ENCODE assay signal across 12 cellular contexts in genomic region chr19:50649433-50650391, GRCh38. TPM values are rescaled to one million over a fixed set of nuclear protein-coding genes. Genes with fewer than 3 reads are reported as not detected.
A peak's percentile ranks its signal among the peaks of the same experiment; 100 is the strongest.
DNase-seq lines count a peak whose midpoint lies in the region; ATAC-seq, FAIRE-seq and TF ChIP-seq lines count a peak whose summit lies in the region.
"Had no signal": no experiment of that assay in that cellular context is flagged by ENCODE, and none has a peak within 500 bp of the region (broad histone marks: within the 10 kb centered on the region; RNA-seq: fewer than 3 reads in every experiment).

C19orf81 (plus strand) TSS chr19:50649445; CDS start chr19:50649445, 0 bp downstream.

- H3K9ac ChIP-seq in OCI-LY3 (ENCODE audit: low read length): no peak within 1 kb of the TSS

- H3K27me3 ChIP-seq in OCI-LY3 (ENCODE audit: low read depth, low read length): peaks cover 21% of the 10 kb centered on the region

- TF ChIP-seq CTCF in OCI-LY3 (IDR thresholded peaks at IDR 0.05; ENCODE audit: low read depth, low read length) (no peak), glutamatergic neuron (IDR thresholded peaks at IDR 0.05; ENCODE audit: partially characterized antibody, unreplicated experiment) (no peak)

- H3K27ac ChIP-seq in OCI-LY3 (ENCODE audit: low read length): no peak within 1 kb of the TSS

- H4K20me1 ChIP-seq in OCI-LY3 (ENCODE audit: insufficient read depth, low read length): no peaks in the 10 kb centered on the region

- H3K9me3 Mint-ChIP-seq in glutamatergic neuron (ENCODE audit: unreplicated experiment): peaks cover 9% of the 10 kb centered on the region
- peaks cover 1% of the 10 kb centered on the region for H3K9me3 Mint-ChIP-seq in activated T-helper 2 cell treated with anti-CD3 and anti-CD28 coated beads, Interferon-gamma antibody, Interleukin-2, Interleukin-4, amounts not matched to agents 10 μg/mL and 5 μg/mL and 100 μg/mL, durations not matched to agents 14 hours and 24 hours and 36 hours

- no peaks in the 10 kb centered on the region for H3K9me3 ChIP-seq in OCI-LY3 (ENCODE audit: insufficient read depth, low read length)

- peak within 1 kb of the TSS; percentile 63 for H3K4me3 Mint-ChIP-seq in glutamatergic neuron (ENCODE audit: unreplicated experiment)
- no peak within 1 kb of the TSS for H3K4me3 Mint-ChIP-seq in activated T-helper 2 cell treated with anti-CD3 and anti-CD28 coated beads, Interferon-gamma antibody, Interleukin-2, Interleukin-4, amounts not matched to agents 10 μg/mL and 5 μg/mL and 100 μg/mL, durations not matched to agents 14 hours and 24 hours and 36 hours (ENCODE audit: low read depth)
- H3K4me3 Mint-ChIP-seq: dendritic cell treated with granulocyte-macrophage colony-stimulating factor and Interleukin-4, amounts not matched to agents 40 ng/mL and 50 ng/mL, for 4 days; stimulated activated memory B cell treated with anti-CD40 and anti-IgM and Interleukin-4, amounts not matched to agents 10 μg/mL and 1 μg/mL and 100 μg/mL, for 72 hours; T-helper 2 cell treated with Interferon-gamma antibody and Interleukin-4, amounts not matched to agents 5 μg/mL and 100 μg/mL, for 36 hours had no signal

- H3K36me3 Mint-ChIP-seq in glutamatergic neuron (ENCODE audit: unreplicated experiment): no peaks in the 10 kb centered on the region
- no peaks in the 10 kb centered on the region for H3K36me3 Mint-ChIP-seq in activated T-helper 2 cell treated with anti-CD3 and anti-CD28 coated beads, Interferon-gamma antibody, Interleukin-2, Interleukin-4, amounts not matched to agents 10 μg/mL and 5 μg/mL and 100 μg/mL, durations not matched to agents 14 hours and 24 hours and 36 hours (ENCODE audit: low read depth)

- H3K4me3 ChIP-seq in OCI-LY3 (ENCODE audit: low read length): no peak within 1 kb of the TSS

- no peaks in the 10 kb centered on the region for H3K4me1 Mint-ChIP-seq in glutamatergic neuron (ENCODE audit: low read depth, unreplicated experiment)
- H3K4me1 Mint-ChIP-seq in activated T-helper 2 cell treated with anti-CD3 and anti-CD28 coated beads, Interferon-gamma antibody, Interleukin-2, Interleukin-4, amounts not matched to agents 10 μg/mL and 5 μg/mL and 100 μg/mL, durations not matched to agents 14 hours and 24 hours and 36 hours (ENCODE audit: low read depth): no peaks in the 10 kb centered on the region
- H3K4me1 Mint-ChIP-seq: stimulated activated memory B cell treated with anti-CD40 and anti-IgM and Interleukin-4, amounts not matched to agents 10 μg/mL and 1 μg/mL and 100 μg/mL, for 72 hours had no signal

- ATAC-seq in HG02798 (IDR thresholded peaks at IDR 0.05; ENCODE audit: poor library complexity, unreplicated experiment) (no peak), GM18907 (IDR thresholded peaks at IDR 0.05; ENCODE audit: unreplicated experiment) (no peak)
- ATAC-seq: stimulated activated memory B cell treated with anti-CD40 and anti-IgM and Interleukin-4, amounts not matched to agents 10 μg/mL and 1 μg/mL and 100 μg/mL, for 72 hours had no signal

- H3K27ac Mint-ChIP-seq in glutamatergic neuron (ENCODE audit: unreplicated experiment): no peak within 1 kb of the TSS
- H3K27ac Mint-ChIP-seq in activated T-helper 2 cell treated with anti-CD3 and anti-CD28 coated beads, Interferon-gamma antibody, Interleukin-2, Interleukin-4, amounts not matched to agents 10 μg/mL and 5 μg/mL and 100 μg/mL, durations not matched to agents 14 hours and 24 hours and 36 hours: no peak within 1 kb of the TSS
- H3K27ac Mint-ChIP-seq: dendritic cell treated with granulocyte-macrophage colony-stimulating factor and Interleukin-4, amounts not matched to agents 40 ng/mL and 50 ng/mL, for 4 days; stimulated activated memory B cell treated with anti-CD40 and anti-IgM and Interleukin-4, amounts not matched to agents 10 μg/mL and 1 μg/mL and 100 μg/mL, for 72 hours; T-helper 2 cell treated with Interferon-gamma antibody and Interleukin-4, amounts not matched to agents 5 μg/mL and 100 μg/mL, for 36 hours had no signal

- TF ChIP-seq POLR2A in GM12892 (IDR thresholded peaks at IDR 0.05; ENCODE audit: low read depth, low read length): no peak

- DNase-seq in Ammon's horn (ENCODE audit: low spot score): peak; percentile 24
- no peak for DNase-seq in GM12892 (ENCODE audit: insufficient read length)
- DNase-seq in glutamatergic neuron: no peak
- no peak for DNase-seq in activated T-helper 2 cell treated with anti-CD3 and anti-CD28 coated beads, Interferon-gamma antibody, Interleukin-2, Interleukin-4, amounts not matched to agents 10 μg/mL and 5 μg/mL and 100 μg/mL, durations not matched to agents 14 hours and 24 hours and 36 hours (ENCODE audit: low spot score)
- no peak for DNase-seq in mesenteric fat pad (ENCODE audit: low spot score)
- DNase-seq: stimulated activated CD4-positive, alpha-beta T cell treated with anti-CD3 and anti-CD28 coated beads, Interleukin-12 subunit alpha, Interleukin-12 subunit beta, amount 100 ng/mL, for 4 hours had no signal

- peaks cover 9% of the 10 kb centered on the region; the same call in 1 of the 2 replicates for H3K4me1 ChIP-seq in OCI-LY3 (ENCODE audit: low read length)

- no peaks in the 10 kb centered on the region for H3K36me3 ChIP-seq in OCI-LY3 (replicated peaks; ENCODE audit: low read depth, low read length)

- intact Hi-C loops in activated T-helper 2 cell treated with anti-CD3 and anti-CD28 coated beads, Interferon-gamma antibody, Interleukin-2, Interleukin-4, amounts not matched to agents 10 μg/mL and 5 μg/mL and 100 μg/mL, durations not matched to agents 14 hours and 24 hours and 36 hours (cut with micrococcal nuclease): no loop called here

- peak within 1 kb of the TSS; percentile 5; the same call in 1 of the 2 replicates for H3K4me2 ChIP-seq in OCI-LY3 (ENCODE audit: low read length)

- peak; percentile 51 for FAIRE-seq in GM12892 (lab: Jason Lieb, UNC)

- no peaks in the 10 kb centered on the region for H3K79me2 ChIP-seq in OCI-LY3 (ENCODE audit: low read length)

- H2AFZ ChIP-seq in OCI-LY3 (ENCODE audit: low read depth, low read length): peak within 1 kb of the TSS; percentile 33; the same call in 1 of the 2 replicates

- peaks cover 6% of the 10 kb centered on the region for H3K27me3 Mint-ChIP-seq in glutamatergic neuron (ENCODE audit: unreplicated experiment)
- H3K27me3 Mint-ChIP-seq in activated T-helper 2 cell treated with anti-CD3 and anti-CD28 coated beads, Interferon-gamma antibody, Interleukin-2, Interleukin-4, amounts not matched to agents 10 μg/mL and 5 μg/mL and 100 μg/mL, durations not matched to agents 14 hours and 24 hours and 36 hours (ENCODE audit: low read depth): peaks cover 6% of the 10 kb centered on the region

RNA-seq across cellular contexts. Expression of gene C19orf81, which starts in this region (rescaled TPM):
- not detected for polyA plus RNA-seq in GM12892 (2012; ENCODE audit: missing spikeins)
- 10.4 TPM for total RNA-seq in glutamatergic neuron (ENCODE audit: unreplicated experiment)
- 1.5 TPM in 1 of 2 replicates, not detected in the other for total RNA-seq in activated T-helper 2 cell treated with anti-CD3 and anti-CD28 coated beads, Interferon-gamma antibody, Interleukin-2, Interleukin-4, amounts not matched to agents 10 μg/mL and 5 μg/mL and 100 μg/mL, durations not matched to agents 14 hours and 24 hours and 36 hours
- not detected for total RNA-seq in mesenteric fat pad
